ENCODE assay signal across 21 cellular contexts in genomic region chr15:88529021-88529630, GRCh38.
DNase-seq lines count a peak whose midpoint lies in the region; FAIRE-seq lines count a peak whose summit lies in the region.
"Had no signal": no experiment of that assay in that cellular context is flagged by ENCODE, and none has a peak within 500 bp of the region (broad histone marks: within the 10 kb centered on the region; RNA-seq: fewer than 3 reads in every experiment).

No MANE protein-coding gene starts in this region.

- H3K36me3 ChIP-seq in adipocyte (ENCODE audit: control insufficient read depth, insufficient read depth, low read length, severe bottlenecking): peaks cover 36% of the 10 kb centered on the region

- no peaks in the 10 kb centered on the region for H3K9me3 ChIP-seq in adipocyte (ENCODE audit: control insufficient read depth, low read length)

- H3K9ac ChIP-seq in adipocyte (ENCODE audit: low read length): no peak overlapping the region
- H3K9ac ChIP-seq: KMS-11 had no signal

- no peak overlapping the region for H3K4me3 ChIP-seq in adipocyte (ENCODE audit: low read length)
- H3K4me3 ChIP-seq: GM12878, skin epidermis had no signal

- FAIRE-seq in islet of Langerhans (lab: Jason Lieb, UNC): peak; percentile 53
- FAIRE-seq: GM12878 had no signal

- DNase-seq in EH (ENCODE audit: low read depth) (peak; percentile 26), MV-4-11 (lab: John Stamatoyannopoulos, UW) (peak; percentile 21), adipocyte (ENCODE audit: low read depth) (peak; percentile 35), midbrain (lab: John Stamatoyannopoulos, UW) (no peak), NCI-H510A treated with DMSO at 0.1 percent for 48 hours (lab: John Stamatoyannopoulos, UW) (no peak), cerebellar cortex (ENCODE audit: low spot score) (no peak)
- DNase-seq: activated CD8-positive, alpha-beta T cell treated with anti-CD3 and anti-CD28 coated beads, Interleukin-2, amount 10 ng/mL, durations not matched to agents 7 days and 5 days; activated naive CD4-positive, alpha-beta T cell treated with anti-CD3 and anti-CD28 coated beads, Interleukin-2, amount 10 ng/mL, durations not matched to agents 7 days and 5 days; activated T-cell treated with anti-CD3 and anti-CD28 coated beads, Interleukin-2, amount 50 U/mL, for 4 hours; head of caudate nucleus; islet precursor cell; naive thymus-derived CD8-positive, alpha-beta T cell; NCI-H510A; OCI-M1; posterior cingulate gyrus; SHP77 treated with DMSO at 0.1 percent for 48 hours; stimulated activated CD4-positive, alpha-beta T cell treated with anti-CD3 and anti-CD28 coated beads, Interleukin-4, amount 100 ng/mL, for 1 hour had no signal

- H3K27me3 ChIP-seq in adipocyte (replicated peaks; ENCODE audit: control insufficient read depth, insufficient read depth, low read length): no peaks in the 10 kb centered on the region

- no peaks in the 10 kb centered on the region for H3K4me1 ChIP-seq in adipocyte (ENCODE audit: control insufficient read depth, insufficient read depth, low read length)

Comparison
In these comparisons a context has a peak if more than half of its experiments do, and no peak if none do; other contexts are left out.
1. DNase-seq: peak in EH (single experiment), MV-4-11 (single experiment) and adipocyte (single experiment); none in midbrain (single experiment), NCI-H510A treated with DMSO at 0.1 percent for 48 hours (single experiment) and cerebellar cortex (single experiment).